ENCODE assay signal across 8 cellular contexts in the genomic region with DNA sequence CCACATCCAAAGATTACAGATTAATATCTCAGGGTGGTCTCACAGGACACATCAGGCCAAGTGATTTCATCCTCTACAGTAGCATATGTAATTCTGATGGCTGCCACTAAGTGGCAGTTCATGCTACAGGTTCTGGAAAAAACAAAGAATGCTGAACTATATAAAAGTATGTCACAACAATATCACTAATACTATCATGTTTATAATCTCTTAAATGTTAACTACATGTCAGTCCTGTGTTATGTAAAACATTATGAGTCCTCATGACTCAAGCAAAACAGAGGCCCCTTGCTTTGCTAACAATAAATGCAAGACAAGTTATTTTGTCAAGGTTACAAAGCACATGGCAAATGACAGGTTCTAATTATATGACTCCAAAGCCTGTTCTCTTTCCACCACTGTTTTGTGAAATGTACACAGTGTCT.
DNase-seq lines count a peak whose midpoint lies in the region; ATAC-seq, FAIRE-seq and TF ChIP-seq lines count a peak whose summit lies in the region.

No MANE protein-coding gene starts in this region.

- no peaks in the 10 kb centered on the region for H3K27me3 ChIP-seq in pancreas

- H3K4me3 ChIP-seq in pancreas, result no peak overlapping the region

- peak; percentile 81 for TF ChIP-seq CTCF in LNCAP (IDR thresholded peaks at IDR 0.05)
- TF ChIP-seq CTCF in pancreas (IDR thresholded peaks at IDR 0.05), result peak in 2 of 4 donors; percentile 15

- H3K9me3 ChIP-seq in pancreas, result no peaks in the 10 kb centered on the region

- peak; percentile 29 for FAIRE-seq in pancreas (lab: Jason Lieb, UNC)

- intact Hi-C loops in pancreas (cut with DNase I), result no loop called here

- H3K27ac ChIP-seq in pancreas (no peak overlapping the region), substantia nigra (ENCODE audit: low read depth, low read length, poor library complexity, severe bottlenecking) (no peak overlapping the region)

- peak; percentile 38 for DNase-seq in GM03348 (ENCODE audit: low spot score)
- peak; percentile 18 for DNase-seq in dedifferentiated amniotic fluid mesenchymal stem cell (ENCODE audit: extremely low spot score)
- DNase-seq in pancreas, result no peak
- no peak for DNase-seq in T-helper 9 cell
- no peak for DNase-seq in activated gamma-delta T cell (lab: John Stamatoyannopoulos, UW)
- DNase-seq in substantia nigra (lab: John Stamatoyannopoulos, UW), result no peak

- no peaks in the 10 kb centered on the region for H3K36me3 ChIP-seq in pancreas

- H3K4me1 ChIP-seq in pancreas, result no peaks in the 10 kb centered on the region

- ATAC-seq in GM21529 (IDR thresholded peaks at IDR 0.05; ENCODE audit: unreplicated experiment) (peak; percentile 76), pancreas (peak; percentile 50 to 63 (median 58))

Comparison
In these comparisons a context has a peak if more than half of its experiments do, and no peak if none do; other contexts are left out.
1. DNase-seq: peak in GM03348 (single experiment) and dedifferentiated amniotic fluid mesenchymal stem cell (single experiment); none in pancreas (0 of 6), T-helper 9 cell (single experiment), activated gamma-delta T cell (single experiment) and substantia nigra (0 of 49).